ENCODE assay signal across 21 cellular contexts in the genomic region with DNA sequence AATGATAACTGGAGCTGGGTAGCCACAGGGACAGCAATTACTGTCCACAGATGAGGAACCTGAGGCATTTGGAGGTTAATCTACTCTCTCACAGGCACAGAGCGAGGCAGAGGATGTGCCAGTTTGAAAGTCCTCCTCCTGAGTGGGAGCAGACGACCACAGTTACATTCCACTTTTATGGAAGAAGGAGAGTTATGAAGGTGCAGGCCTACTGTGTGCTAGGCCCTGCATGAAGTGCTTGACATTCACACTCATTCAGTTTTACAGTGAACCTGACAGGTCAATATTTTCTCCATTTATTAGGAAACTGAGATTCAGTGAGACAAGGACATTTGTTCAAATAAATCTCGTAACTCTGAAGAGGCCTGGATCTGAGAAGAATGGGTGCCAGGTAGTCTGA.
DNase-seq lines count a peak whose midpoint lies in the region; ATAC-seq and TF ChIP-seq lines count a peak whose summit lies in the region.
"Had no signal": no experiment of that assay in that cellular context is flagged by ENCODE, and none has a peak within 500 bp of the region (broad histone marks: within the 10 kb centered on the region; RNA-seq: fewer than 3 reads in every experiment).

No MANE protein-coding gene starts in this region.

- H3K27ac Mint-ChIP-seq in Caco-2 (ENCODE audit: unreplicated experiment) = peak overlapping the region; percentile 21
- H3K27ac Mint-ChIP-seq: B cell; CD8-positive, alpha-beta T cell; GM23338 had no signal

- BruUV-seq in Caco-2 (replicated peaks; lab: Mats Ljungman, UMichigan) = no TSS peak

- POLR2A ChIA-PET in Caco-2 (lab: Charles Lee) = no interaction called here

- peaks cover 40% of the 10 kb centered on the region for H3K4me1 ChIP-seq in Caco-2

- CTCF ChIA-PET in Caco-2 (lab: Charles Lee) = no interaction called here

- peaks cover 45% of the 10 kb centered on the region for H3K4me1 Mint-ChIP-seq in Caco-2 (ENCODE audit: low read depth, unreplicated experiment)
- H3K4me1 Mint-ChIP-seq: B cell had no signal

- no peaks in the 10 kb centered on the region for H3K36me3 ChIP-seq in Caco-2 (ENCODE audit: control insufficient read depth, insufficient read depth, low read length)
- H3K36me3 ChIP-seq: BLaER1 treated with 17β-estradiol and CSF1 and Interleukin-3, amounts not matched to agents 10 nM and 100 nM had no signal

- no peaks in the 10 kb centered on the region for H3K36me3 Mint-ChIP-seq in Caco-2 (ENCODE audit: insufficient read depth, unreplicated experiment)
- H3K36me3 Mint-ChIP-seq: CD8-positive, alpha-beta T cell; IgD-negative memory B cell had no signal

- H3K9me3 ChIP-seq in Caco-2 = no peaks in the 10 kb centered on the region
- H3K9me3 ChIP-seq: BLaER1 treated with 17β-estradiol and CSF1 and Interleukin-3, amounts not matched to agents 10 nM and 100 nM had no signal

- H3K27ac ChIP-seq in caudate nucleus (ENCODE audit: low read depth, low read length) (peak overlapping the region; percentile 97), layer of hippocampus (ENCODE audit: low read depth, low read length) (peak overlapping the region; percentile 92), substantia nigra (ENCODE audit: low read depth, low read length, poor library complexity, severe bottlenecking) (peak overlapping the region; percentile 93)
- H3K27ac ChIP-seq: BLaER1 treated with 17β-estradiol and CSF1 and Interleukin-3, amounts not matched to agents 10 nM and 100 nM had no signal

- no peaks in the 10 kb centered on the region for H3K9me3 Mint-ChIP-seq in Caco-2 (ENCODE audit: unreplicated experiment)
- H3K9me3 Mint-ChIP-seq: CD8-positive, alpha-beta T cell; GM23338; IgD-negative memory B cell had no signal

- H3K4me3 Mint-ChIP-seq in Caco-2 (ENCODE audit: unreplicated experiment) = no peak overlapping the region
- H3K4me3 Mint-ChIP-seq: B cell; CD8-positive, alpha-beta T cell; GM23338; IgD-negative memory B cell had no signal

- H3K4me3 ChIP-seq in Caco-2 (ENCODE audit: low read depth, low read length) (no peak overlapping the region), foreskin fibroblast (ENCODE audit: low read depth in 1 of 2, low read length in 2 of 2) (no peak overlapping the region)
- H3K4me3 ChIP-seq: BLaER1 treated with 17β-estradiol and CSF1 and Interleukin-3, amounts not matched to agents 10 nM and 100 nM; GM12878; GM23338 had no signal

- ATAC-seq in HG02610 (IDR thresholded peaks at IDR 0.05; ENCODE audit: unreplicated experiment) = no peak
- ATAC-seq: CD8-positive, alpha-beta T cell; GM12878; GM23338; HepG2 had no signal

- intact Hi-C loops in Caco-2 (cut with micrococcal nuclease; ENCODE audit: unreplicated experiment) = loop anchor here (5.0 kb wide), 1 partner anchor 38 kb away; no protein-coding TSS in a partner anchor

- DNase-seq in Caco-2 = no peak
- DNase-seq in caudate nucleus (lab: John Stamatoyannopoulos, UW) = no peak
- no peak for DNase-seq in substantia nigra (lab: John Stamatoyannopoulos, UW)
- DNase-seq in SIG-M5 (lab: John Stamatoyannopoulos, UW) = no peak
- DNase-seq in foreskin fibroblast = no peak
- DNase-seq in AG08395 (ENCODE audit: low spot score) = no peak
- DNase-seq: 8988T; CD8-positive, alpha-beta T cell; DMS 273 treated with DMSO at 0.1 percent for 48 hours; DMS53; DND-41; EL; HCEC 1CT had no signal

- no peaks in the 10 kb centered on the region for H3K27me3 Mint-ChIP-seq in Caco-2 (ENCODE audit: insufficient read depth, unreplicated experiment)

- no peaks in the 10 kb centered on the region for H3K27me3 ChIP-seq in Caco-2 (replicated peaks; ENCODE audit: control insufficient read depth, insufficient read depth, low read length)
- no peaks in the 10 kb centered on the region for H3K27me3 ChIP-seq in layer of hippocampus (ENCODE audit: control insufficient read depth, insufficient read depth, low read length)
- H3K27me3 ChIP-seq: BLaER1 treated with 17β-estradiol and CSF1 and Interleukin-3, amounts not matched to agents 10 nM and 100 nM had no signal

- no peak for TF ChIP-seq CTCF in Caco-2 (IDR thresholded peaks at IDR 0.05; ENCODE audit: insufficient read depth in 1 of 2, low read depth in 1 of 2, low read length in 1 of 2, severe bottlenecking in 1 of 2, unreplicated experiment in 1 of 2)
- no peak for TF ChIP-seq CTCF in foreskin fibroblast (IDR thresholded peaks at IDR 0.05; ENCODE audit: low read depth, low read length)
